1 cellular context compared by ENCODE assay signal in the genomic region with DNA sequence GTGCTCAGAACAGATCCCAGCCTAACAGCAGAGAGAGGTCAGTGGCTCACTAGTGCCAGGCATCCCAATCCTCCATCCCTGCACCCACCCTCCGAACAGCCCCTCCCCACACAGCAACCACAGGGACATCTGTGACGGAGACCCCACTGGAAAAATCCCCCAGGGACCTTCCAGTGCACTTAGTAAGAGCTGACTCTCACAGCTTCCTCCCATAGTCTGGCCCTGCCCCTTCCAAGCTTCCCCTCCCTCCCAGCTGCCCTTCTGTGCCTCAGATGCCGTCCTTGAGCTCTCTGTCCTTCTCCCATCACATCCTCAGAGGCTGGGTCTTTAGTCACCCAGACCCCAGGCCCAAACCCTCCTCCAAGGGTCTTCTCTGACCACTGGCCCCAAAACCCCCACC.
TF ChIP-seq lines count a peak whose summit lies in the region.

No MANE protein-coding gene starts in this region.

TF ChIP-seq in IMR-90, 13 proteins besides CTCF, POLR2A, EP300 and RAD21 (continued from another document):
- TF ChIP-seq ELK1 (IDR thresholded peaks at IDR 0.05; ENCODE audit: borderline replicate concordance, low read depth, low read length) (no peak), BHLHE40 (IDR thresholded peaks at IDR 0.05; ENCODE audit: low read depth, low read length) (no peak), MXI1 (IDR thresholded peaks at IDR 0.05; ENCODE audit: borderline replicate concordance, low read depth, low read length) (no peak), RFX5 (IDR thresholded peaks at IDR 0.05; ENCODE audit: low read depth, low read length) (no peak), NFE2L2 (IDR thresholded peaks at IDR 0.05; ENCODE audit: low read depth, low read length) (no peak), RCOR1 (IDR thresholded peaks at IDR 0.05; ENCODE audit: insufficient replicate concordance, low read length) (no peak), CEBPB (IDR thresholded peaks at IDR 0.05; ENCODE audit: low read depth, low read length) (no peak), FOS (IDR thresholded peaks at IDR 0.05; ENCODE audit: low read depth, low read length) (no peak), CHD1 (IDR thresholded peaks at IDR 0.05; ENCODE audit: low read depth, low read length) (no peak)
